In the genomic region with DNA sequence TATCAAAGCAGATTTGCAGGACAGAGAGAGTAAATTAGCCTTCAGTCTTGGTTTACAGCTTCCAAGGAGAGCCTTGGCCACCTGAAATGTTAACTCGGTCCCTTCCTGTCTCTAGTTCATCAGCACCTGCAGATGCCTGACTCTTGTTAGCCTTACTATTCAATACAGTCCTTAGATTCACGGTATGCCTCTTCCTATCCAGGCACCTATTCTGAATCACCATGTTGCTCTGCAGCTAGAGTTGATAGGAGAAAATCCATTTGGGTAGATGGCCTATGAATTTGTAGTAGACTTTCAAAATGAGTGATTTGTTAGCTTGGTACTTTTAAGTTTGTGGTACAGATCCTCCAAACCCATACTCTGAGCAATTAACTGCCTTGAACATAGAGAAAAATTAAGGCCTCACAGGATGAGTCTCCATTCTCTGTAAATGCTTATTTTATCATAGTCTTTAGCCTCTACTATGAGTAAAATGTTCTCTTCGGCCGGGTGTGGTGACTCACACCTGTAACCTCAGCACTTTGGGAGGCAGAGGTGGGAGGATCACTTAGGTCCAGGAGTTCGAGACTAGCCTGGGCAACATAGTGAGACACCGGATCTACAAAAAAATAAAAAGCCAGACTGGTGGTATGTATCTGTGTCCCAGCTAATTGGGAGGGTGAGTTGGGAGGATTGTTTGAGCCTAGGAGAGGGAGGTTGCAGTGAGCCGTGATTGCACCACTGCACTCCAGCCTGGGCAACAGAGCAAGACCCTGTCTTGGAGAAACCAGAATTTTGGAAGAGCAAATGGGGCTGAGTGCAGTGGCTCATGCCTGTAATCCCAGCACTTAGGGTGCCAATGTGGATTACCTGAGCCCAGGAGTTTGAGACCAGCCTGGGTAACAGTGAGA, we compare ENCODE assay signal across 20 cellular contexts. TPM values are rescaled to one million over a fixed set of nuclear protein-coding genes. Genes with fewer than 3 reads are reported as not detected.
DNase-seq lines count a peak whose midpoint lies in the region; ATAC-seq and TF ChIP-seq lines count a peak whose summit lies in the region.
"Had no signal": no experiment of that assay in that cellular context is flagged by ENCODE, and none has a peak within 500 bp of the region (broad histone marks: within the 10 kb centered on the region; RNA-seq: fewer than 3 reads in every experiment).

No MANE protein-coding gene starts in this region.

- no peak overlapping the region for H3K4me3 ChIP-seq in naive thymus-derived CD4-positive, alpha-beta T cell (ENCODE audit: low read length)
- H3K4me3 ChIP-seq: pancreas had no signal

- POLR2A ChIA-PET in CD4-positive, alpha-beta T cell (lab: Charles Lee): interaction anchor here (0.9 to 2.1 kb wide), 2 partner anchors 11 to 33 kb away, joined by 3 to 4 read pairs; partner anchors contain the start of genes POLR1A and PTCD3
- POLR2A ChIA-PET in activated B cell treated with CpG ODN at 0.5 μM for 24 hours (lab: Charles Lee): no interaction called here
- POLR2A ChIA-PET in naive thymus-derived CD4-positive, alpha-beta T cell (lab: Charles Lee): interaction anchor here (0.6 to 1.1 kb wide), 3 partner anchors 20 to 615 kb away, joined by 3 read pairs; partner anchors contain the start of genes POLR1A and PTCD3

- intact Hi-C loops in activated CD4-positive, alpha-beta T cell treated with anti-CD3 and anti-CD28 coated beads, Interleukin-2, amount 10 ng/mL, durations not matched to agents 24 days and 14 days (cut with micrococcal nuclease): no loop called here
- intact Hi-C loops in CD4-positive, alpha-beta T cell (cut with DNase I, micrococcal nuclease): loop anchor here in 1 of 2 experiments (10.0 kb wide), 1 partner anchor 316 kb away; no protein-coding TSS in a partner anchor
- intact Hi-C loops in activated B cell treated with CpG ODN at 0.5 μM for 24 hours (cut with micrococcal nuclease): no loop called here
- intact Hi-C loops in naive thymus-derived CD4-positive, alpha-beta T cell (cut with micrococcal nuclease): no loop called here
- intact Hi-C loops in left cardiac atrium (cut with DNase I): no loop called here

- no peaks in the 10 kb centered on the region for H3K4me1 ChIP-seq in naive thymus-derived CD4-positive, alpha-beta T cell (ENCODE audit: control insufficient read depth in 2 of 2, insufficient read depth in 2 of 2, low read length in 2 of 2)

- peak; percentile 20 to 23 for DNase-seq in activated CD4-positive, alpha-beta T cell treated with anti-CD3 and anti-CD28 coated beads, Interleukin-2, amount 50 U/mL, for 48 hours
- DNase-seq in activated CD4-positive, alpha-beta T cell treated with anti-CD3 and anti-CD28 coated beads, Interleukin-2, amount 10 ng/mL, durations not matched to agents 24 days and 14 days: no peak
- no peak for DNase-seq in CD4-positive, alpha-beta T cell
- no peak for DNase-seq in activated B cell treated with CpG ODN at 0.5 μM for 24 hours
- DNase-seq in naive thymus-derived CD4-positive, alpha-beta T cell: no peak
- DNase-seq in GDM1 (lab: John Stamatoyannopoulos, UW): no peak
- DNase-seq in left cardiac atrium: no peak
- DNase-seq: activated CD4-positive, CD25-positive, alpha-beta regulatory T cell; anterior cingulate cortex; erythroblast; foreskin melanocyte; kidney; mammary epithelial cell; NCI-H1930; NCI-H345; pancreas; PC-3; SIG-M5 had no signal

- no peak overlapping the region for H3K27ac Mint-ChIP-seq in activated CD4-positive, alpha-beta T cell treated with anti-CD3 and anti-CD28 coated beads, Interleukin-2, amount 10 ng/mL, durations not matched to agents 24 days and 14 days
- peak overlapping the region; percentile 42 for H3K27ac Mint-ChIP-seq in CD4-positive, alpha-beta T cell
- H3K27ac Mint-ChIP-seq in activated B cell treated with CpG ODN at 0.5 μM for 24 hours: peak overlapping the region; percentile 19
- peak overlapping the region in 8 of 9 donors; percentile 44 to 76 (median 66) for H3K27ac Mint-ChIP-seq in naive thymus-derived CD4-positive, alpha-beta T cell

- H3K9me3 ChIP-seq in CD4-positive, alpha-beta T cell (ENCODE audit: control insufficient read depth, low read length): no peaks in the 10 kb centered on the region
- no peaks in the 10 kb centered on the region for H3K9me3 ChIP-seq in naive thymus-derived CD4-positive, alpha-beta T cell (ENCODE audit: control insufficient read depth in 2 of 3, low read length in 3 of 3)
- H3K9me3 ChIP-seq: pancreas had no signal

- CTCF ChIA-PET in CD4-positive, alpha-beta T cell (lab: Charles Lee): interaction anchor here (1.3 kb wide), 1 partner anchor 12 kb away, joined by 5 read pairs; no protein-coding TSS in a partner anchor
- CTCF ChIA-PET in activated B cell treated with CpG ODN at 0.5 μM for 24 hours (lab: Charles Lee): interaction anchor here (1.1 kb wide), 1 partner anchor 23 kb away, joined by 3 read pairs; no protein-coding TSS in a partner anchor
- CTCF ChIA-PET in naive thymus-derived CD4-positive, alpha-beta T cell (lab: Charles Lee): no interaction called here

- peaks cover 3% of the 10 kb centered on the region for H3K4me1 Mint-ChIP-seq in activated CD4-positive, alpha-beta T cell treated with anti-CD3 and anti-CD28 coated beads, Interleukin-2, amount 10 ng/mL, durations not matched to agents 24 days and 14 days
- H3K4me1 Mint-ChIP-seq in CD4-positive, alpha-beta T cell (ENCODE audit: low read depth): peaks cover 19% of the 10 kb centered on the region
- no peaks in the 10 kb centered on the region for H3K4me1 Mint-ChIP-seq in activated B cell treated with CpG ODN at 0.5 μM for 24 hours
- H3K4me1 Mint-ChIP-seq in naive thymus-derived CD4-positive, alpha-beta T cell: peaks cover 0 to 11% (median 4%) of the 10 kb centered on the region in 7 donors

- ATAC-seq in CD4-positive, alpha-beta T cell (ENCODE audit: poor library complexity): no peak
- ATAC-seq in activated B cell treated with CpG ODN at 0.5 μM for 24 hours (ENCODE audit: low read depth): no peak
- no peak for ATAC-seq in naive thymus-derived CD4-positive, alpha-beta T cell
- no peak for ATAC-seq in GM21723 (IDR thresholded peaks at IDR 0.05; ENCODE audit: unreplicated experiment)
- no peak for ATAC-seq in left cardiac atrium
- ATAC-seq: pancreas, PC-3, sciatic nerve had no signal

- peaks cover 14 to 92% (median 39%) of the 10 kb centered on the region in 3 experiments for H3K36me3 ChIP-seq in naive thymus-derived CD4-positive, alpha-beta T cell (ENCODE audit: control insufficient read depth in 2 of 3, insufficient read depth in 3 of 3, low read length in 3 of 3)

- H3K27me3 ChIP-seq in CD4-positive, alpha-beta T cell (ENCODE audit: control insufficient read depth, insufficient read depth, low read length): no peaks in the 10 kb centered on the region
- no peaks in the 10 kb centered on the region for H3K27me3 ChIP-seq in naive thymus-derived CD4-positive, alpha-beta T cell (ENCODE audit: control insufficient read depth in 2 of 2, insufficient read depth in 2 of 2, low read length in 2 of 2)
- H3K27me3 ChIP-seq: pancreas had no signal

- no peaks in the 10 kb centered on the region for H3K27me3 Mint-ChIP-seq in activated CD4-positive, alpha-beta T cell treated with anti-CD3 and anti-CD28 coated beads, Interleukin-2, amount 10 ng/mL, durations not matched to agents 24 days and 14 days
- no peaks in the 10 kb centered on the region for H3K27me3 Mint-ChIP-seq in CD4-positive, alpha-beta T cell
- no peaks in the 10 kb centered on the region for H3K27me3 Mint-ChIP-seq in activated B cell treated with CpG ODN at 0.5 μM for 24 hours
- H3K27me3 Mint-ChIP-seq in naive thymus-derived CD4-positive, alpha-beta T cell: no peaks in the 10 kb centered on the region

- no peak for TF ChIP-seq CTCF in CD4-positive, alpha-beta T cell (IDR thresholded peaks at IDR 0.05)
- TF ChIP-seq CTCF in activated B cell treated with CpG ODN at 0.5 μM for 24 hours (IDR thresholded peaks at IDR 0.05): no peak

- H3K9me3 Mint-ChIP-seq in activated CD4-positive, alpha-beta T cell treated with anti-CD3 and anti-CD28 coated beads, Interleukin-2, amount 10 ng/mL, durations not matched to agents 24 days and 14 days: no peaks in the 10 kb centered on the region
- no peaks in the 10 kb centered on the region for H3K9me3 Mint-ChIP-seq in CD4-positive, alpha-beta T cell
- no peaks in the 10 kb centered on the region for H3K9me3 Mint-ChIP-seq in activated B cell treated with CpG ODN at 0.5 μM for 24 hours
- no peaks in the 10 kb centered on the region for H3K9me3 Mint-ChIP-seq in naive thymus-derived CD4-positive, alpha-beta T cell

- H3K27ac ChIP-seq in CD4-positive, alpha-beta T cell (ENCODE audit: low read depth, low read length): no peak overlapping the region
- no peak overlapping the region for H3K27ac ChIP-seq in naive thymus-derived CD4-positive, alpha-beta T cell (ENCODE audit: low read depth, low read length)
- H3K27ac ChIP-seq: pancreas had no signal

- H3K36me3 Mint-ChIP-seq in activated CD4-positive, alpha-beta T cell treated with anti-CD3 and anti-CD28 coated beads, Interleukin-2, amount 10 ng/mL, durations not matched to agents 24 days and 14 days (ENCODE audit: low read depth): peaks cover 79% of the 10 kb centered on the region
- peaks cover 97% of the 10 kb centered on the region for H3K36me3 Mint-ChIP-seq in CD4-positive, alpha-beta T cell (ENCODE audit: low read depth)
- peaks cover 92% of the 10 kb centered on the region for H3K36me3 Mint-ChIP-seq in activated B cell treated with CpG ODN at 0.5 μM for 24 hours (ENCODE audit: low read depth)
- peaks cover 18 to 66% (median 38%) of the 10 kb centered on the region in 5 donors for H3K36me3 Mint-ChIP-seq in naive thymus-derived CD4-positive, alpha-beta T cell

- H3K4me3 Mint-ChIP-seq in activated CD4-positive, alpha-beta T cell treated with anti-CD3 and anti-CD28 coated beads, Interleukin-2, amount 10 ng/mL, durations not matched to agents 24 days and 14 days: no peak overlapping the region
- no peak overlapping the region for H3K4me3 Mint-ChIP-seq in CD4-positive, alpha-beta T cell
- H3K4me3 Mint-ChIP-seq in activated B cell treated with CpG ODN at 0.5 μM for 24 hours: no peak overlapping the region
- no peak overlapping the region for H3K4me3 Mint-ChIP-seq in naive thymus-derived CD4-positive, alpha-beta T cell

RNA-seq across cellular contexts. Expression of gene PTCD3, which starts 32.9 kb away (rescaled TPM):
- 169 and 177 TPM in 2 replicates for total RNA-seq in activated CD4-positive, alpha-beta T cell treated with anti-CD3 and anti-CD28 coated beads, Interleukin-2, amount 10 ng/mL, durations not matched to agents 24 days and 14 days
- 100 to 1,000 TPM; 154 to 161 TPM for total RNA-seq in CD4-positive, alpha-beta T cell
- total RNA-seq in activated B cell treated with CpG ODN at 0.5 μM for 24 hours (135 and 148 TPM in 2 replicates), left cardiac atrium (100 to 1,000 TPM in 1 of 2 donors, 10 to 100 TPM in 1; 89.6 to 124 TPM)
- total RNA-seq in naive thymus-derived CD4-positive, alpha-beta T cell: 100 to 1,000 TPM; 109 to 207 (median 163) TPM
- polyA plus RNA-seq in naive thymus-derived CD4-positive, alpha-beta T cell: 10 to 100 TPM; 47.5 to 49.5 TPM

RNA-seq across cellular contexts. Expression of gene POLR1A, which starts 33.3 kb away (rescaled TPM):
- 66.8 and 73.5 TPM in 2 replicates for total RNA-seq in activated CD4-positive, alpha-beta T cell treated with anti-CD3 and anti-CD28 coated beads, Interleukin-2, amount 10 ng/mL, durations not matched to agents 24 days and 14 days
- 10 to 100 TPM; 13.1 to 13.4 TPM for total RNA-seq in CD4-positive, alpha-beta T cell
- 47.8 and 53.4 TPM in 2 replicates for total RNA-seq in activated B cell treated with CpG ODN at 0.5 μM for 24 hours
- total RNA-seq in naive thymus-derived CD4-positive, alpha-beta T cell: 10 to 100 TPM; 18.8 to 44.4 (median 21.7) TPM
- polyA plus RNA-seq in naive thymus-derived CD4-positive, alpha-beta T cell: 1 to 10 TPM; 2.9 to 5.1 TPM
- total RNA-seq in left cardiac atrium: 10 to 100 TPM; 17.8 to 33.4 TPM

RNA-seq across cellular contexts. Expression of gene IMMT, which starts 56.3 kb away (rescaled TPM):
- total RNA-seq in activated CD4-positive, alpha-beta T cell treated with anti-CD3 and anti-CD28 coated beads, Interleukin-2, amount 10 ng/mL, durations not matched to agents 24 days and 14 days: 181 and 188 TPM in 2 replicates
- total RNA-seq in CD4-positive, alpha-beta T cell: 10 to 100 TPM; 39.5 to 40.8 TPM
- total RNA-seq in activated B cell treated with CpG ODN at 0.5 μM for 24 hours: 90.3 and 93.0 TPM in 2 replicates
- total RNA-seq in naive thymus-derived CD4-positive, alpha-beta T cell: 100 to 1,000 TPM in 1 of 5 experiments, 10 to 100 TPM in 4; 59.2 to 164 (median 77.0) TPM
- 10 to 100 TPM; 66.7 to 95.5 TPM for polyA plus RNA-seq in naive thymus-derived CD4-positive, alpha-beta T cell
- total RNA-seq in left cardiac atrium: 100 to 1,000 TPM; 188 to 212 TPM

Comparison
In these comparisons a context has a peak if more than half of its experiments do, and no peak if none do; other contexts are left out.
1. DNase-seq: peak in activated CD4-positive, alpha-beta T cell treated with anti-CD3 and anti-CD28 coated beads, Interleukin-2, amount 50 U/mL, for 48 hours (2 of 2); none in activated CD4-positive, alpha-beta T cell treated with anti-CD3 and anti-CD28 coated beads, Interleukin-2, amount 10 ng/mL, durations not matched to agents 24 days and 14 days (single experiment), CD4-positive, alpha-beta T cell (0 of 10), activated B cell treated with CpG ODN at 0.5 μM for 24 hours (single experiment), naive thymus-derived CD4-positive, alpha-beta T cell (0 of 9), GDM1 (single experiment) and left cardiac atrium (single experiment).